8 cellular contexts compared by ENCODE assay signal in the genomic region with DNA sequence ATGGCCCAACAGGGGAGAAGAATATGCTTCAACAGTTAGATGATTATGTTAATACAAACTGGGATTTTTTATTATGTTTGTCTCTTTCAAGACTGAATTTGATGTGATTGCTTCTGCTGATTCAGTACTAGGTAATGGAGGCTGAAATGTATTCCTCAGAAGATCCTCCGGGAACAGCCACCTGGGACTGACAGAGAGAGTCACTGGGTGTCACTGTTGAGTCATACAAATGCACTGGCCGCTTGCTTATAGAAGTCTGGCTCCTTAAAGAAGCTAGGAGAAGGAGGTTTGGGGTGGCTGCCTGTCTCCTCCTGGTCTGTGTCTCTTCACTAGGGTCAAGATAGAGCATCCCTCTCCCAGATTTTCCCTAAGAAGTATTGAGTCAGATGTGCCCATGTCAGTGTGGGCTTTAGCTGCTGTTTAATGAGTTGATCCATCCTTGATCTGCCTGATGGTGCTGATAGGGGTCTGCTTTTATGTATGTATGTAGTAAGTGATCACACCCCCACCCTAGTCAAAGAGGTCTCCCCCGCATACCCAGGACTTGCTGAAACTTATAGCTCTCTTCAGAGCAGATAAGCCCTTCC.
DNase-seq lines count a peak whose midpoint lies in the region; ATAC-seq and TF ChIP-seq lines count a peak whose summit lies in the region.

No MANE protein-coding gene starts in this region.

- H3K9me3 Mint-ChIP-seq in CD4-positive, alpha-beta memory T cell: peaks cover 0 to 13% (median under 1%) of the 10 kb centered on the region in 8 donors

- H3K9me3 ChIP-seq in CD4-positive, alpha-beta memory T cell (ENCODE audit: control insufficient read depth in 1 of 2, low read length in 2 of 2): no peaks in the 10 kb centered on the region

- TF ChIP-seq CTCF in astrocyte of the cerebellum (IDR thresholded peaks at IDR 0.05; ENCODE audit: low read depth, low read length, missing control alignments): peak; percentile 65

- no peaks in the 10 kb centered on the region for H3K4me1 Mint-ChIP-seq in CD4-positive, alpha-beta memory T cell

- DNase-seq in G401 (ENCODE audit: low spot score) (peak; percentile 91), NCI-H187 treated with DMSO at 0.1 percent for 48 hours (lab: John Stamatoyannopoulos, UW) (peak; percentile 0), astrocyte of the cerebellum (ENCODE audit: low read depth) (peak; percentile 43), left lobe of liver (ENCODE audit: low spot score) (no peak), GOT3 (lab: John Stamatoyannopoulos, UW) (no peak)
- DNase-seq in CD4-positive, alpha-beta memory T cell: no peak
- no peak for DNase-seq in activated CD4-positive, CD25-positive, alpha-beta regulatory T cell treated with anti-CD3 and anti-CD28 coated beads, Interleukin-2, amount 50 U/mL, for 72 hours
- DNase-seq in activated CD4-positive, alpha-beta T cell treated with anti-CD3 and anti-CD28 coated beads, Interleukin-2, amount 50 U/mL, for 4 hours: no peak

- in situ Hi-C loops in G401 (cut with HindIII; ENCODE audit: low sequenced_read_pairs): no loop called here
- in situ Hi-C loops in astrocyte of the cerebellum (cut with HindIII; ENCODE audit: low sequenced_read_pairs): no loop called here

- H3K4me1 ChIP-seq in CD4-positive, alpha-beta memory T cell (ENCODE audit: insufficient read depth, low read length): no peaks in the 10 kb centered on the region

- CTCF ChIA-PET in CD4-positive, alpha-beta memory T cell (lab: Charles Lee; ENCODE audit: partially characterized antibody): no interaction called here

- no peaks in the 10 kb centered on the region for H3K36me3 Mint-ChIP-seq in CD4-positive, alpha-beta memory T cell

- no peak overlapping the region for H3K4me3 Mint-ChIP-seq in CD4-positive, alpha-beta memory T cell

- no peaks in the 10 kb centered on the region for H3K27me3 ChIP-seq in CD4-positive, alpha-beta memory T cell (ENCODE audit: insufficient read depth, low read length)

- peak; percentile 80 for ATAC-seq in left lobe of liver

- no peak overlapping the region for H3K4me3 ChIP-seq in astrocyte of the cerebellum (ENCODE audit: low read depth, low read length)
- no peak overlapping the region for H3K4me3 ChIP-seq in CD4-positive, alpha-beta memory T cell (ENCODE audit: low read length in 2 of 2)

- no peak overlapping the region for H3K27ac Mint-ChIP-seq in CD4-positive, alpha-beta memory T cell

- no peaks in the 10 kb centered on the region for H3K36me3 ChIP-seq in CD4-positive, alpha-beta memory T cell (ENCODE audit: insufficient read depth, low read length)

- H3K27me3 Mint-ChIP-seq in CD4-positive, alpha-beta memory T cell: no peaks in the 10 kb centered on the region

- intact Hi-C loops in CD4-positive, alpha-beta memory T cell (cut with micrococcal nuclease): loop anchor here (10.0 kb wide), 1 partner anchor 61 kb away; no protein-coding TSS in a partner anchor

- H3K27ac ChIP-seq in CD4-positive, alpha-beta memory T cell (ENCODE audit: low read depth, low read length): no peak overlapping the region

- POLR2A ChIA-PET in CD4-positive, alpha-beta memory T cell (lab: Charles Lee; ENCODE audit: partially characterized antibody): no interaction called here

Comparison
In these comparisons a context has a peak if more than half of its experiments do, and no peak if none do; other contexts are left out.
1. DNase-seq: peak in G401 (single experiment), NCI-H187 treated with DMSO at 0.1 percent for 48 hours (single experiment) and astrocyte of the cerebellum (single experiment); none in left lobe of liver (single experiment), CD4-positive, alpha-beta memory T cell (0 of 5), activated CD4-positive, CD25-positive, alpha-beta regulatory T cell treated with anti-CD3 and anti-CD28 coated beads, Interleukin-2, amount 50 U/mL, for 72 hours (single experiment), activated CD4-positive, alpha-beta T cell treated with anti-CD3 and anti-CD28 coated beads, Interleukin-2, amount 50 U/mL, for 4 hours (0 of 2) and GOT3 (single experiment).